In the genomic region with DNA sequence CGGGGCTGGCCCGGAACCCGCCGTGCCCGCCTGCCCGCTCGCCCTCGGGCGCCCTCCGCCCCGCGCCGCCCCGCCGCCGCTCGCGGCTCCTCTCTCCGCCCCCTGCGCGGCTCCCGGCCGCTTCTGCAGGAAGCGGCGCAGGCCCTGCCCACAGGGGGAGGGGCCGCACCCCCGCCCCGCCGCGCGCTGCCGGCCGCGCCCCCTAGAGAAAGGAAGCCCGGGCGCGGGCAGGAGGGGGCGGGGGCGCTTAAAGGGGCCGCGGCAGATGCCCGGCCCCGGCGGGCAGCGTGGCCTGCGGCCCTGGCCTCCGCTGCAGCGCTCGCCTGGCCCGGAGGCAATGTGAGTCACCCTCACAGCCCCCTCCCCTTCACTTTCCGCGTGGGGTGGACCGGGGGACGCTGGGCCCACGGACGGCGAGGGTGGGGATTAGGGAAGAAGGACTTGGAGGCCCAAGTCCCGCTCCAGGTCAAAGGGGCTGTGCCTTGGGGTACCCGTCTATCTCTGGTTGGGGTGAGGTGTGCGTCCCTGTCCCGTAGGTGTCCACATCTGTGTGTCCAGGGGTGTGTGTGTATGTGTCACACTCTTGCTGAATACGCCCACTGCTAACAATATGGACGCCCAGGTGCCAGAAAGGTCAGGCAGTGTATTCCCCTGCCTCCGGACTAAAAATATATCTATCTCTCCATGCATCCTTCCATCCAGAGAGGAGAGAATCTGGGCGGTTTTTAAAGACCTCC, we compare ENCODE assay signal across 8 cellular contexts. TPM values are rescaled to one million over a fixed set of nuclear protein-coding genes. Genes with fewer than 3 reads are reported as not detected.
DNase-seq lines count a peak whose midpoint lies in the region; ATAC-seq and TF ChIP-seq lines count a peak whose summit lies in the region.

A gene with protein sequence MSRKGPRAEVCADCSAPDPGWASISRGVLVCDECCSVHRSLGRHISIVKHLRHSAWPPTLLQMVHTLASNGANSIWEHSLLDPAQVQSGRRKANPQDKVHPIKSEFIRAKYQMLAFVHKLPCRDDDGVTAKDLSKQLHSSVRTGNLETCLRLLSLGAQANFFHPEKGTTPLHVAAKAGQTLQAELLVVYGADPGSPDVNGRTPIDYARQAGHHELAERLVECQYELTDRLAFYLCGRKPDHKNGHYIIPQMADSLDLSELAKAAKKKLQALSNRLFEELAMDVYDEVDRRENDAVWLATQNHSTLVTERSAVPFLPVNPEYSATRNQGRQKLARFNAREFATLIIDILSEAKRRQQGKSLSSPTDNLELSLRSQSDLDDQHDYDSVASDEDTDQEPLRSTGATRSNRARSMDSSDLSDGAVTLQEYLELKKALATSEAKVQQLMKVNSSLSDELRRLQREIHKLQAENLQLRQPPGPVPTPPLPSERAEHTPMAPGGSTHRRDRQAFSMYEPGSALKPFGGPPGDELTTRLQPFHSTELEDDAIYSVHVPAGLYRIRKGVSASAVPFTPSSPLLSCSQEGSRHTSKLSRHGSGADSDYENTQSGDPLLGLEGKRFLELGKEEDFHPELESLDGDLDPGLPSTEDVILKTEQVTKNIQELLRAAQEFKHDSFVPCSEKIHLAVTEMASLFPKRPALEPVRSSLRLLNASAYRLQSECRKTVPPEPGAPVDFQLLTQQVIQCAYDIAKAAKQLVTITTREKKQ (minus strand): TSS at position 125 of the 737 bp plus-strand sequence. CDS start 270 bp downstream, outside the sequence.

- peak within 1 kb of the TSS; percentile 83 for H2AFZ ChIP-seq in ACC112 (ENCODE audit: low read length, unreplicated experiment)

- no peak for TF ChIP-seq RAD21 in liver (IDR thresholded peaks at IDR 0.05)

- H3K79me2 ChIP-seq in ACC112 (ENCODE audit: control insufficient read depth, insufficient read depth, low read length, unreplicated experiment) = peaks cover 42% of the 10 kb centered on the region

- H3K4me3 ChIP-seq in ACC112 (ENCODE audit: low read depth, low read length) (peak within 1 kb of the TSS; percentile 92), liver (ENCODE audit: low read depth in 1 of 3, low read length in 3 of 3) (peak within 1 kb of the TSS; percentile 52 to 86 (median 79))

- no peaks in the 10 kb centered on the region for H3K9me3 ChIP-seq in liver (ENCODE audit: control insufficient read depth in 4 of 4, low read length in 3 of 4)

- no peaks in the 10 kb centered on the region for H3K27me3 ChIP-seq in ACC112 (ENCODE audit: insufficient read depth, low read length)
- no peaks in the 10 kb centered on the region for H3K27me3 ChIP-seq in liver (ENCODE audit: control insufficient read depth in 4 of 4, insufficient read depth in 4 of 4, low read length in 3 of 4)

- H3K27ac ChIP-seq in ACC112 (ENCODE audit: low read depth, low read length) (peak within 1 kb of the TSS; percentile 34; the same call in 1 of the 2 replicates), liver (ENCODE audit: low read depth in 1 of 2, low read length in 2 of 2) (peak within 1 kb of the TSS; percentile 64 to 72)

- DNase-seq in NCI-H526 (lab: John Stamatoyannopoulos, UW) = peak; percentile 60 to 98
- peak; percentile 76 for DNase-seq in activated CD4-positive, alpha-beta T cell treated with anti-CD3 and anti-CD28 coated beads, Interleukin-2, amount 50 U/mL, for 1 hour
- peak in 1 of 2 donors; percentile 88 for DNase-seq in dermis microvascular lymphatic vessel endothelial cell (ENCODE audit: low read depth in 2 of 2)
- DNase-seq in stimulated activated CD4-positive, alpha-beta T cell treated with anti-CD3 and anti-CD28 coated beads, Interleukin-4, amount 100 ng/mL, for 1 hour = peak; percentile 86

- H3K4me1 ChIP-seq in ACC112 (ENCODE audit: control insufficient read depth, insufficient read depth, low read length, unreplicated experiment) (peaks cover 46% of the 10 kb centered on the region), liver (ENCODE audit: control insufficient read depth in 4 of 4, insufficient read depth in 4 of 4, low read length in 3 of 4) (peaks cover 6 to 61% (median 44%) of the 10 kb centered on the region in 4 donors)

- H3K36me3 ChIP-seq in ACC112 (ENCODE audit: insufficient read depth, low read length) = no peaks in the 10 kb centered on the region
- no peaks in the 10 kb centered on the region for H3K36me3 ChIP-seq in liver (ENCODE audit: control insufficient read depth in 4 of 4, insufficient read depth in 3 of 4, low read depth in 1 of 4, low read length in 3 of 4)

- peak within 1 kb of the TSS in 1 of 2 donors; percentile 75 for H3K9ac ChIP-seq in liver (ENCODE audit: low read depth in 1 of 2, low read length in 2 of 2)

- TF ChIP-seq CTCF in liver (IDR thresholded peaks at IDR 0.05; ENCODE audit: low read depth, low read length, missing input control) = no peak

- WGBS in liver = 5% methylated on average over 65 of the region's 65 CpGs

- ATAC-seq in GM18909 (IDR thresholded peaks at IDR 0.05; ENCODE audit: poor library complexity, unreplicated experiment) (peak; percentile 58), HG03432 (IDR thresholded peaks at IDR 0.05; ENCODE audit: unreplicated experiment) (peak; percentile 66)

TF ChIP-seq in liver, 16 proteins besides CTCF, POLR2A, EP300 and RAD21:
- TF ChIP-seq NR2F2 (IDR thresholded peaks at IDR 0.05) = no peak
- TF ChIP-seq TAF1 (conservative IDR thresholded peaks at IDR 0.05) = no peak
- TF ChIP-seq, protein P1, sequence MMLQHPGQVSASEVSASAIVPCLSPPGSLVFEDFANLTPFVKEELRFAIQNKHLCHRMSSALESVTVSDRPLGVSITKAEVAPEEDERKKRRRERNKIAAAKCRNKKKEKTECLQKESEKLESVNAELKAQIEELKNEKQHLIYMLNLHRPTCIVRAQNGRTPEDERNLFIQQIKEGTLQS (IDR thresholded peaks at IDR 0.05) = no peak
- TF ChIP-seq RXRA (IDR thresholded peaks at IDR 0.05) = no peak
- no peak for TF ChIP-seq JUND (IDR thresholded peaks at IDR 0.05)
- no peak for TF ChIP-seq SP1 (IDR thresholded peaks at IDR 0.05)
- TF ChIP-seq EGR1 (IDR thresholded peaks at IDR 0.05; ENCODE audit: low read depth in 2 of 2) = no peak
- peak in 1 of 2 donors; percentile 14 for TF ChIP-seq GABPA (IDR thresholded peaks at IDR 0.05 in 1 of 2, conservative IDR thresholded peaks at IDR 0.05 in 1 of 2)

RNA-seq across cellular contexts. Expression of the gene that starts here (rescaled TPM):
- total RNA-seq in dermis microvascular lymphatic vessel endothelial cell = 27.7 and 40.6 TPM in 2 replicates
- 10 to 100 TPM in 1 of 2 donors, 1 to 10 TPM in 1; 4.3 to 11.1 TPM for total RNA-seq in liver
- 1 to 10 TPM; 2.2 to 5.4 TPM for polyA plus RNA-seq in liver
